Comparison of ENCODE assay signal across 8 cellular contexts in the genomic region with DNA sequence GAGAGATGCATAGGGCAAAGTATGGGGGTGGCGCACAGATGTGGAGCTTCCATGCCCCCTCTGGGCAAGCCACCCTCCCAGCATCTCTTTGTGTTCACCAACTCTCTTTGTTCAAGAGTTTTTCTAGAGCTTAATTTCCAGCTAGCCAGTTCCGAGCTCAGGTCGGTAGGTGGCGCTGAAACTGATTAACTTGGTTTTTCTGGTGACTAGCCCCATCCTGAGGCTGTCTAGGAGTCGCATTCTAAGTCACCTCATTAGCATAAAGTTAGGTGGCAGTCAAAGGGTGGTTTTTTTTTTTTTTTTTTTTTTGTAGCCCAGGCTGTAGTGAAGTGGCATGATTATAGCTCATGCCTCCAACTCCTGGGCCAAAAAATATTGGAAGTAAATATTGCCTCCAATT.
DNase-seq lines count a peak whose midpoint lies in the region; ATAC-seq, FAIRE-seq and TF ChIP-seq lines count a peak whose summit lies in the region.

No MANE protein-coding gene starts in this region.

- peaks cover 21% of the 10 kb centered on the region for H3K4me1 ChIP-seq in Loucy (ENCODE audit: insufficient read depth, low read length, poor library complexity, severe bottlenecking)

- peak; percentile 66 for TF ChIP-seq CTCF in D721Med (IDR thresholded peaks at IDR 0.05; ENCODE audit: insufficient read depth, missing control alignments)
- TF ChIP-seq CTCF in Loucy (conservative IDR thresholded peaks at IDR 0.05; ENCODE audit: low read length), result peak; percentile 58
- peak; percentile 62 for TF ChIP-seq CTCF in astrocyte of the spinal cord (IDR thresholded peaks at IDR 0.05; ENCODE audit: low read depth, low read length)
- peak; percentile 62 for TF ChIP-seq CTCF in progenitor cell of endocrine pancreas (IDR thresholded peaks at IDR 0.05; ENCODE audit: unreplicated experiment)

- H3K9me3 Mint-ChIP-seq in progenitor cell of endocrine pancreas (ENCODE audit: low read depth), result no peaks in the 10 kb centered on the region

- H3K9ac ChIP-seq in Loucy (ENCODE audit: low read depth, low read length, poor library complexity, severe bottlenecking), result no peak overlapping the region

- in situ Hi-C loops in astrocyte of the spinal cord (cut with HindIII; ENCODE audit: low sequenced_read_pairs), result no loop called here

- peak; percentile 67 for ATAC-seq in GM19452 (IDR thresholded peaks at IDR 0.05; ENCODE audit: unreplicated experiment)

- H3K36me3 Mint-ChIP-seq in progenitor cell of endocrine pancreas (ENCODE audit: insufficient read depth), result no peaks in the 10 kb centered on the region

- no peak for DNase-seq in D721Med (ENCODE audit: insufficient read length, low spot score)
- DNase-seq in astrocyte of the spinal cord (ENCODE audit: low read depth, low spot score), result peak; percentile 15
- no peak for DNase-seq in progenitor cell of endocrine pancreas (ENCODE audit: low spot score, unreplicated experiment)
- no peak for DNase-seq in NCI-H1092 (lab: John Stamatoyannopoulos, UW)
- DNase-seq in frontal cortex (ENCODE audit: low spot score in 2 of 2), result no peak
- no peak for DNase-seq in effector CD8-positive, alpha-beta T cell (lab: John Stamatoyannopoulos, UW)

- H3K27ac Mint-ChIP-seq in progenitor cell of endocrine pancreas, result peak overlapping the region; percentile 21

- H3K4me2 ChIP-seq in Loucy (ENCODE audit: low read depth, low read length, poor library complexity, severe bottlenecking), result no peak overlapping the region

- H4K20me1 ChIP-seq in Loucy (ENCODE audit: insufficient read depth, low read length, poor library complexity, severe bottlenecking), result no peaks in the 10 kb centered on the region

- no peaks in the 10 kb centered on the region for H3K9me2 ChIP-seq in Loucy (replicated peaks; ENCODE audit: low read depth, low read length)

- H3K4me3 ChIP-seq in Loucy (ENCODE audit: low read length, poor library complexity, severe bottlenecking), result no peak overlapping the region
- H3K4me3 ChIP-seq in astrocyte of the spinal cord (ENCODE audit: low read depth, low read length), result no peak overlapping the region

- no peak overlapping the region for H2AFZ ChIP-seq in Loucy (ENCODE audit: low read length)

- peaks cover 11% of the 10 kb centered on the region for H3K4me1 Mint-ChIP-seq in progenitor cell of endocrine pancreas (ENCODE audit: low read depth)

- H3K27me3 ChIP-seq in Loucy (ENCODE audit: insufficient read depth, low read length, poor library complexity, severe bottlenecking), result peaks cover 16% of the 10 kb centered on the region

- peaks cover 89% of the 10 kb centered on the region for H3K27me3 Mint-ChIP-seq in progenitor cell of endocrine pancreas

- no peak for FAIRE-seq in D721Med (lab: Jason Lieb, UNC)
- FAIRE-seq in frontal cortex (lab: Jason Lieb, UNC), result no peak

- no peaks in the 10 kb centered on the region for H3K36me3 ChIP-seq in Loucy (ENCODE audit: insufficient read depth, low read length)

- H3K79me2 ChIP-seq in Loucy (ENCODE audit: insufficient read depth, low read length), result no peaks in the 10 kb centered on the region

- H3K4me3 Mint-ChIP-seq in progenitor cell of endocrine pancreas (ENCODE audit: low read depth), result no peak overlapping the region

- no peaks in the 10 kb centered on the region for H3K9me3 ChIP-seq in Loucy (ENCODE audit: insufficient read depth, low read depth, low read length)

- H3F3A ChIP-seq in Loucy (ENCODE audit: low read depth), result no peaks in the 10 kb centered on the region
